In the genomic region with DNA sequence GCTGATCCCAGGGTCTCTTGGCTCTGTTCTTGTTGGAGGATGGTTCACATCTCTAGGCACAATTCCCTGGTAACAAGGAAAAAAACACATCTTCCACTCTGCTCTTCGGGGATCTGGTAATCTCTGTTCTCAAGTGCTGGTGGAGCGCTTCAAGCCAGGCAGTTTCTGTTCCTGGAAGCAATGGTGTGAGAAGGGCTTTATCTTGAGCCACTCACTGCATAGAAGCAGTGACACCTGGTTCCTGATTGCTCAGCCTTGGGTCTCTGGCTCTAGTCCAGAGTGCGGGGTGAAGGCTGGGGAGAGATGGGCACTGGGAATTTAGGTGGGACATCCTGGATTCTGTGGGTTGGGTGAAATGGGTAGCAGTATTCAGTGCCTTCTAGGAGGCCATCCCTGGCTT, we compare ENCODE assay signal across 11 cellular contexts. TPM values are rescaled to one million over a fixed set of nuclear protein-coding genes. Genes with fewer than 3 reads are reported as not detected.
A peak's percentile ranks its signal among the peaks of the same experiment; 100 is the strongest.
DNase-seq lines count a peak whose midpoint lies in the region; ATAC-seq and TF ChIP-seq lines count a peak whose summit lies in the region.
"Had no signal": no experiment of that assay in that cellular context is flagged by ENCODE, and none has a peak within 500 bp of the region (broad histone marks: within the 10 kb centered on the region; RNA-seq: fewer than 3 reads in every experiment).

No MANE protein-coding gene starts in this region.

- H3K36me3 ChIP-seq in left ventricle myocardium inferior (no peaks in the 10 kb centered on the region), gastroesophageal sphincter (no peaks in the 10 kb centered on the region), aorta (ENCODE audit: control insufficient read depth in 1 of 2, insufficient read depth in 2 of 2, low read length in 1 of 2) (no peaks in the 10 kb centered on the region), SJCRH30 (no peaks in the 10 kb centered on the region)
- H3K36me3 ChIP-seq: neutrophil had no signal

- H3K27me3 Mint-ChIP-seq in immature natural killer cell (ENCODE audit: low read depth in 3 of 3): peaks cover 0 to 3% (median 1%) of the 10 kb centered on the region in 3 donors

- no peak overlapping the region for H3K4me3 Mint-ChIP-seq in immature natural killer cell

- no peak overlapping the region for H3K4me3 ChIP-seq in left ventricle myocardium inferior
- no peak overlapping the region for H3K4me3 ChIP-seq in gastroesophageal sphincter
- no peak overlapping the region for H3K4me3 ChIP-seq in aorta (ENCODE audit: low read length in 2 of 2)
- H3K4me3 ChIP-seq in SJCRH30: no peak overlapping the region
- H3K4me3 ChIP-seq: SK-N-MC had no signal

- TF ChIP-seq EP300 in gastroesophageal sphincter (IDR thresholded peaks at IDR 0.05): no peak

- no peak for TF ChIP-seq POLR2A in gastroesophageal sphincter (IDR thresholded peaks at IDR 0.05)

- no CpG with 5 or more reads among the region's 3 CpGs for WGBS in gastroesophageal sphincter (ENCODE audit: low coverage in 1 of 2), 2 donors
- WGBS in aorta, 2 donors: 55 to 60% methylated on average over 3 of the region's 3 CpGs

- intact Hi-C loops in left ventricle myocardium inferior (cut with micrococcal nuclease) (no loop called here), Right ventricle myocardium inferior (cut with DNase I) (no loop called here), aorta (cut with DNase I) (no loop called here)

- H3K27ac Mint-ChIP-seq in immature natural killer cell: peak overlapping the region in 1 of 6 donors; percentile 35

- H3K4me1 ChIP-seq in left ventricle myocardium inferior: peaks cover 99% of the 10 kb centered on the region
- H3K4me1 ChIP-seq in gastroesophageal sphincter: peaks cover 8 to 98% (median 35%) of the 10 kb centered on the region in 3 donors
- peaks cover 7 to 9% of the 10 kb centered on the region in 2 donors for H3K4me1 ChIP-seq in aorta (ENCODE audit: control insufficient read depth in 1 of 2, insufficient read depth in 2 of 2, low read length in 2 of 2)
- H3K4me1 ChIP-seq in SJCRH30: no peaks in the 10 kb centered on the region

- peaks cover 0 to 1% of the 10 kb centered on the region in 2 donors for H3K4me1 Mint-ChIP-seq in immature natural killer cell

- no peaks in the 10 kb centered on the region for H3K9me3 Mint-ChIP-seq in immature natural killer cell

- no peak for TF ChIP-seq CTCF in left ventricle myocardium inferior (IDR thresholded peaks at IDR 0.05; ENCODE audit: borderline replicate concordance)
- TF ChIP-seq CTCF in gastroesophageal sphincter (IDR thresholded peaks at IDR 0.05): no peak

- no peaks in the 10 kb centered on the region for H3K9me3 ChIP-seq in left ventricle myocardium inferior (replicated peaks)
- H3K9me3 ChIP-seq in gastroesophageal sphincter: no peaks in the 10 kb centered on the region
- H3K9me3 ChIP-seq in aorta (ENCODE audit: control insufficient read depth, low read length): no peaks in the 10 kb centered on the region
- H3K9me3 ChIP-seq in SJCRH30 (replicated peaks): no peaks in the 10 kb centered on the region
- H3K9me3 ChIP-seq: neutrophil had no signal

- DNase-seq in left ventricle myocardium inferior (no peak), Right ventricle myocardium inferior (ENCODE audit: missing footprints) (no peak), aorta (no peak), SJCRH30 (no peak), immature natural killer cell (no peak)
- no peak for DNase-seq in stimulated activated CD4-positive, alpha-beta T cell treated with anti-CD3 and anti-CD28 coated beads, Interleukin-2, amount 100 ng/mL, for 24 hours
- DNase-seq: hippocampal formation had no signal

- H3K27me3 ChIP-seq in left ventricle myocardium inferior (ENCODE audit: low read depth): no peaks in the 10 kb centered on the region
- H3K27me3 ChIP-seq in gastroesophageal sphincter: no peaks in the 10 kb centered on the region
- H3K27me3 ChIP-seq in aorta (ENCODE audit: control insufficient read depth in 1 of 2, insufficient read depth in 2 of 2, low read length in 1 of 2): no peaks in the 10 kb centered on the region
- no peaks in the 10 kb centered on the region for H3K27me3 ChIP-seq in SJCRH30
- H3K27me3 ChIP-seq: neutrophil had no signal

- H3K27ac ChIP-seq in left ventricle myocardium inferior (replicated peaks) (peak overlapping the region; percentile 94), gastroesophageal sphincter (peak overlapping the region; percentile 10 to 98 (median 82)), aorta (ENCODE audit: low read depth in 1 of 2, low read length in 2 of 2) (peak overlapping the region; percentile 1 to 72), SJCRH30 (no peak overlapping the region)
- H3K27ac ChIP-seq: neutrophil, SK-N-MC had no signal

- H3K36me3 Mint-ChIP-seq in immature natural killer cell: no peaks in the 10 kb centered on the region

- ATAC-seq in Right ventricle myocardium inferior: no peak
- ATAC-seq in HG03108 (IDR thresholded peaks at IDR 0.05; ENCODE audit: unreplicated experiment): peak; percentile 65
- ATAC-seq in gastroesophageal sphincter: no peak
- ATAC-seq in aorta (ENCODE audit: low FRiP score): no peak

RNA-seq across cellular contexts. Expression of a gene that starts 14.1 kb away (rescaled TPM):
- 214 TPM for total RNA-seq in left ventricle myocardium inferior
- 226 TPM for total RNA-seq in Right ventricle myocardium inferior
- 100 to 1,000 TPM in 1 of 4 donors, 10 to 100 TPM in 3; 78.6 to 154 (median 95.4) TPM for total RNA-seq in gastroesophageal sphincter
- total RNA-seq in aorta: 10 to 100 TPM; 62.4 to 68.9 TPM
- polyA plus RNA-seq in aorta: 10 to 100 TPM; 18.9 to 46.9 TPM
- total RNA-seq in SJCRH30 (2014; rRNA removed; shearing (Covaris generic)): 20.1 and 22.2 TPM in 2 replicates
- 10 to 100 TPM in 1 of 3 donors, 1 to 10 TPM in 2; 3.6 to 13.3 (median 6.1) TPM for polyA plus RNA-seq in immature natural killer cell
